Comparison of ENCODE assay signal across 23 cellular contexts in the genomic region with DNA sequence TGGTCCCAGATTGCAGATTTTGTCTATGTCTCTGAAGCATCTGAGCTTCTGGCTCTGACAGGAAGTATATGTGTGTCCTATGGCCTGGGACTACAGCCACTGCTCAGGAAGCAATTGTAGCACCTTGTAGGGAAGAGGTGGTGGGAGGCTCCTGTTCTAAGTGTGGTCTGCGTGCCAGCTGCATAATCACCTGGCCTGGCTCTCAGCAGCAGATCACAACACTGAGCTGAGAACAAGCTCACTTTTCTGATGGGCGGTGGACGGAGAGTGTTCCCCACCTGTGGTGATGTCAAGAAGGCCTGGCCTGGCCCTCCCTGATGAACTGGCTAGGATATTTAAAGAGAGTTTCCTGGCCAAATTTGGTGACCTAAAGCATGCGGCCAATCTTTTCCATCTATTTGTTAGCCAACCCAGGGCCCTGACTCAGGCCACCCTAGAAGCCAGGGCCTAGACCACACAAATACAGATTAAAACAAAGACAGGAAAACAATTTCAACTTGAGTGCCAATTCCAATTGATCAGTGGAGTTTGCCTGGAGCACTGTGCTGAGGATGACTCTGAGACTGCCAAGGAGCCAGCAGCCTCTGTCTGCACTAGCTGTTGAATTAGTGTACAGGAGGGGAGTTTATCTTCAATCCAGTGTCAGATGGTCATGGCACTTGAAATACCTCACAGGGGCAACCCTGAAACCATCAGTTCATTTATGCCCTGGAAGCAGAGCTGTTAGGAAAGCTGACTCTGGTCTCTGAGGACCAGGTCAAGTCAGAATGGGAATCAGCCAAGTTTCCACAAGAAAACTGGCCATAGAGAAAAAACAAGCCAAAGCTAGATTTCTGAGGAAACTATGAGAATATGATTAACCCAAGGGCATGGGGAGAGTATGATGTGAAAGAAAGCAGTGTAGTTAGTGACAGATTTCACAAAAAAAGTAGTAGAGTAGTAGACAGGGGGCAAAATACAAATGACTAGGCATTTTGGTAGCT. TPM values are rescaled to one million over a fixed set of nuclear protein-coding genes. Genes with fewer than 3 reads are reported as not detected.
DNase-seq lines count a peak whose midpoint lies in the region; ATAC-seq and TF ChIP-seq lines count a peak whose summit lies in the region.
"Had no signal": no experiment of that assay in that cellular context is flagged by ENCODE, and none has a peak within 500 bp of the region (broad histone marks: within the 10 kb centered on the region; RNA-seq: fewer than 3 reads in every experiment).

No MANE protein-coding gene starts in this region.

- CTCF ChIA-PET in WTC11 (lab: Charles Lee) = interaction anchor here (1.0 to 1.8 kb wide), 4 partner anchors 9 to 202 kb away, joined by 3 to 7 read pairs (median 4); no protein-coding TSS in a partner anchor

- H3K79me2 ChIP-seq in GM23248 (ENCODE audit: insufficient read depth) (no peaks in the 10 kb centered on the region), neural progenitor cell (ENCODE audit: low read depth) (no peaks in the 10 kb centered on the region)

- H3K4me1 ChIP-seq in GM23248 (ENCODE audit: insufficient read depth) (no peaks in the 10 kb centered on the region), neural progenitor cell (no peaks in the 10 kb centered on the region)
- H3K4me1 ChIP-seq: breast epithelium, gastrocnemius medialis, suprapubic skin had no signal

- H3K4me3 Mint-ChIP-seq in WTC11 (no peak overlapping the region), neural progenitor cell (no peak overlapping the region)
- H3K4me3 Mint-ChIP-seq in activated T-cell treated with anti-CD3 and anti-CD28 coated beads, Interleukin-2, amount 50 U/mL, for 4 hours = no peak overlapping the region
- H3K4me3 Mint-ChIP-seq: activated CD4-positive, alpha-beta T cell treated with anti-CD3 and anti-CD28 coated beads, Interleukin-2, amount 10 ng/mL, durations not matched to agents 24 days and 14 days had no signal

- H3K9me3 ChIP-seq in GM23248 (ENCODE audit: low read depth) (no peaks in the 10 kb centered on the region), neural progenitor cell (ENCODE audit: low read depth) (no peaks in the 10 kb centered on the region)
- H3K9me3 ChIP-seq: gastrocnemius medialis, suprapubic skin, vagina had no signal

- POLR2A ChIA-PET in WTC11 (lab: Charles Lee) = no interaction called here

- peak overlapping the region; percentile 69 for H3K27ac Mint-ChIP-seq in WTC11
- no peak overlapping the region for H3K27ac Mint-ChIP-seq in neural progenitor cell
- H3K27ac Mint-ChIP-seq: activated CD4-positive, alpha-beta T cell treated with anti-CD3 and anti-CD28 coated beads, Interleukin-2, amount 10 ng/mL, durations not matched to agents 24 days and 14 days had no signal

- H3K4me1 Mint-ChIP-seq in WTC11 (peaks cover 28% of the 10 kb centered on the region), neural progenitor cell (no peaks in the 10 kb centered on the region)
- H3K4me1 Mint-ChIP-seq in activated T-cell treated with anti-CD3 and anti-CD28 coated beads, Interleukin-2, amount 50 U/mL, for 4 hours (ENCODE audit: low read depth) = no peaks in the 10 kb centered on the region
- H3K4me1 Mint-ChIP-seq: activated CD4-positive, alpha-beta T cell treated with anti-CD3 and anti-CD28 coated beads, Interleukin-2, amount 10 ng/mL, durations not matched to agents 24 days and 14 days had no signal

- no peaks in the 10 kb centered on the region for H3K9me2 ChIP-seq in GM23248 (ENCODE audit: insufficient read depth)

- H3K9me3 Mint-ChIP-seq in WTC11 (peaks cover 17% of the 10 kb centered on the region), neural progenitor cell (no peaks in the 10 kb centered on the region)
- H3K9me3 Mint-ChIP-seq in activated T-cell treated with anti-CD3 and anti-CD28 coated beads, Interleukin-2, amount 50 U/mL, for 4 hours = no peaks in the 10 kb centered on the region
- H3K9me3 Mint-ChIP-seq: activated CD4-positive, alpha-beta T cell treated with anti-CD3 and anti-CD28 coated beads, Interleukin-2, amount 10 ng/mL, durations not matched to agents 24 days and 14 days had no signal

- no peak overlapping the region for H2AFZ ChIP-seq in GM23248
- H2AFZ ChIP-seq in neural progenitor cell (replicated peaks) = no peak overlapping the region

- H4K20me1 ChIP-seq in GM23248 (ENCODE audit: insufficient read depth) (no peaks in the 10 kb centered on the region), neural progenitor cell (ENCODE audit: low read depth) (no peaks in the 10 kb centered on the region)

- H3K4me2 ChIP-seq in GM23248 (ENCODE audit: unreplicated experiment) (no peak overlapping the region), neural progenitor cell (no peak overlapping the region)

- peak; percentile 32 for DNase-seq in GM23248
- DNase-seq in WTC11 (ENCODE audit: low spot score) = peak; percentile 22
- peak; percentile 9 for DNase-seq in foreskin melanocyte
- DNase-seq in neural progenitor cell (ENCODE audit: low spot score) = peak; percentile 4
- DNase-seq in activated T-cell treated with anti-CD3 and anti-CD28 coated beads, Interleukin-2, amount 50 U/mL, for 4 hours = no peak
- no peak for DNase-seq in mesenteric fat pad (ENCODE audit: low spot score)
- no peak for DNase-seq in Ammon's horn (ENCODE audit: low spot score)
- no peak for DNase-seq in NAMALWA (ENCODE audit: low spot score)
- DNase-seq: activated CD4-positive, alpha-beta T cell treated with anti-CD3 and anti-CD28 coated beads, Interleukin-2, amount 10 ng/mL, durations not matched to agents 24 days and 14 days; activated CD8-positive, alpha-beta memory T cell treated with anti-CD3 and anti-CD28 coated beads, Interleukin-2, amount 50 U/mL, for 4 hours; activated gamma-delta T cell; C1 segment of cervical spinal cord; Calu3; dermis blood vessel endothelial cell; EL; gastrocnemius medialis; NCI-H1105 treated with DMSO at 0.1 percent for 48 hours; NCI-H69; stimulated activated CD4-positive, alpha-beta T cell treated with anti-CD3 and anti-CD28 coated beads, Interleukin-12 subunit alpha, Interleukin-12 subunit beta, amount 100 ng/mL, for 4 hours; stimulated activated CD8-positive, alpha-beta memory T cell treated with anti-CD3 and anti-CD28 coated beads, Interleukin-4, amount 100 ng/mL, for 48 hours had no signal

- in situ Hi-C loops in GM23248 (cut with MboI) = no loop called here

- H3F3A ChIP-seq in GM23248 (ENCODE audit: insufficient read depth) (no peaks in the 10 kb centered on the region), neural progenitor cell (ENCODE audit: low read depth) (no peaks in the 10 kb centered on the region)

- H3K9ac ChIP-seq in GM23248 (no peak overlapping the region), neural progenitor cell (no peak overlapping the region)

- 84 to 90% methylated on average over 4 of the region's 4 CpGs for WGBS in GM23248 (ENCODE audit: low coverage in 1 of 2, low lambda C conversion rate in 2 of 2, missing lambda C conversion rate in 2 of 2), 2 experiments

- H3K4me3 ChIP-seq in GM23248 (no peak overlapping the region), neural progenitor cell (no peak overlapping the region)
- H3K4me3 ChIP-seq: breast epithelium, gastrocnemius medialis, suprapubic skin, vagina had no signal

- H3K27me3 ChIP-seq in GM23248 (replicated peaks; ENCODE audit: insufficient read depth) = no peaks in the 10 kb centered on the region
- no peaks in the 10 kb centered on the region for H3K27me3 ChIP-seq in neural progenitor cell
- H3K27me3 ChIP-seq: breast epithelium, gastrocnemius medialis, suprapubic skin, vagina had no signal

- TF ChIP-seq CTCF in WTC11 (IDR thresholded peaks at IDR 0.05) (no peak), neural progenitor cell (IDR thresholded peaks at IDR 0.05) (no peak)

- ATAC-seq in WTC11 = peak; percentile 76
- no peak for ATAC-seq in activated T-cell treated with anti-CD3 and anti-CD28 coated beads, Interleukin-2, amount 50 U/mL, for 4 hours
- ATAC-seq: gastrocnemius medialis had no signal

- H3K27me3 Mint-ChIP-seq in WTC11 (ENCODE audit: low read depth) (no peaks in the 10 kb centered on the region), neural progenitor cell (ENCODE audit: insufficient read depth, low read depth) (no peaks in the 10 kb centered on the region)
- peaks cover 4% of the 10 kb centered on the region for H3K27me3 Mint-ChIP-seq in activated T-cell treated with anti-CD3 and anti-CD28 coated beads, Interleukin-2, amount 50 U/mL, for 4 hours (ENCODE audit: low read depth)

- H3K36me3 ChIP-seq in GM23248 (ENCODE audit: low read depth) (no peaks in the 10 kb centered on the region), neural progenitor cell (no peaks in the 10 kb centered on the region)
- H3K36me3 ChIP-seq: breast epithelium, gastrocnemius medialis, suprapubic skin, vagina had no signal

- peaks cover 11% of the 10 kb centered on the region; the same call in 1 of the 2 replicates for H3K36me3 Mint-ChIP-seq in WTC11
- no peaks in the 10 kb centered on the region for H3K36me3 Mint-ChIP-seq in neural progenitor cell
- H3K36me3 Mint-ChIP-seq in activated T-cell treated with anti-CD3 and anti-CD28 coated beads, Interleukin-2, amount 50 U/mL, for 4 hours (ENCODE audit: insufficient read depth) = no peaks in the 10 kb centered on the region

- H3K27ac ChIP-seq in GM23248 (no peak overlapping the region), neural progenitor cell (no peak overlapping the region)
- H3K27ac ChIP-seq: breast epithelium, gastrocnemius medialis, suprapubic skin, vagina had no signal

TF ChIP-seq in WTC11, 78 proteins besides CTCF, POLR2A, EP300 and RAD21 (continues in another document):
- TF ChIP-seq OVOL2 (CRISPR knock-in tag; IDR thresholded peaks at IDR 0.05; ENCODE audit: borderline replicate concordance) (no peak), HMGA2 (CRISPR knock-in tag; IDR thresholded peaks at IDR 0.05) (no peak), EMX1 (CRISPR knock-in tag; IDR thresholded peaks at IDR 0.05) (no peak)
- TF ChIP-seq, protein P1, sequence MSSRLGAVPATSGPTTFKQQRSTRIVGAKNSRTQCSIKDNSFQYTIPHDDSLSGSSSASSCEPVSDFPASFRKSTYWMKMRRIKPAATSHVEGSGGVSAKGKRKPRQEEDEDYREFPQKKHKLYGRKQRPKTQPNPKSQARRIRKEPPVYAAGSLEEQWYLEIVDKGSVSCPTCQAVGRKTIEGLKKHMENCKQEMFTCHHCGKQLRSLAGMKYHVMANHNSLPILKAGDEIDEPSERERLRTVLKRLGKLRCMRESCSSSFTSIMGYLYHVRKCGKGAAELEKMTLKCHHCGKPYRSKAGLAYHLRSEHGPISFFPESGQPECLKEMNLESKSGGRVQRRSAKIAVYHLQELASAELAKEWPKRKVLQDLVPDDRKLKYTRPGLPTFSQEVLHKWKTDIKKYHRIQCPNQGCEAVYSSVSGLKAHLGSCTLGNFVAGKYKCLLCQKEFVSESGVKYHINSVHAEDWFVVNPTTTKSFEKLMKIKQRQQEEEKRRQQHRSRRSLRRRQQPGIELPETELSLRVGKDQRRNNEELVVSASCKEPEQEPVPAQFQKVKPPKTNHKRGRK (CRISPR knock-in tag; IDR thresholded peaks at IDR 0.05; ENCODE audit: borderline replicate concordance) = no peak

RNA-seq across cellular contexts. Expression of gene PRDM5, which starts 47.4 kb away (rescaled TPM):
- 12.6 and 18.7 TPM in 2 replicates for total RNA-seq in GM23248 (2014; rRNA removed; shearing (Covaris generic))
- 7.7 and 8.7 TPM in 2 replicates for polyA plus RNA-seq in GM23248 (2016; fragmentation: Nextera tagmentation; extraction: Ambion mirVana)
- total RNA-seq in WTC11 (2021) (31.3 to 47.0 TPM (median 32.5 TPM) in 3 replicates), neural progenitor cell (ENCODE audit: low replicate concordance) (36.2 and 51.7 TPM in 2 replicates), mesenteric fat pad (9.6 TPM)
- under 1 TPM; 0.08 to 0.37 (median 0.33) TPM for total RNA-seq in activated T-cell treated with anti-CD3 and anti-CD28 coated beads, Interleukin-2, amount 50 U/mL, for 4 hours
- total RNA-seq: activated CD4-positive, alpha-beta T cell treated with anti-CD3 and anti-CD28 coated beads, Interleukin-2, amount 10 ng/mL, durations not matched to agents 24 days and 14 days had no signal

Comparison
In these comparisons a context has a peak if more than half of its experiments do, and no peak if none do; other contexts are left out.
1. DNase-seq: peak in GM23248 (single experiment), WTC11 (single experiment), foreskin melanocyte (single experiment) and neural progenitor cell (single experiment); none in activated T-cell treated with anti-CD3 and anti-CD28 coated beads, Interleukin-2, amount 50 U/mL, for 4 hours (single experiment), mesenteric fat pad (single experiment), Ammon's horn (single experiment) and NAMALWA (single experiment).